ENCODE assay signal across 17 cellular contexts in the genomic region with DNA sequence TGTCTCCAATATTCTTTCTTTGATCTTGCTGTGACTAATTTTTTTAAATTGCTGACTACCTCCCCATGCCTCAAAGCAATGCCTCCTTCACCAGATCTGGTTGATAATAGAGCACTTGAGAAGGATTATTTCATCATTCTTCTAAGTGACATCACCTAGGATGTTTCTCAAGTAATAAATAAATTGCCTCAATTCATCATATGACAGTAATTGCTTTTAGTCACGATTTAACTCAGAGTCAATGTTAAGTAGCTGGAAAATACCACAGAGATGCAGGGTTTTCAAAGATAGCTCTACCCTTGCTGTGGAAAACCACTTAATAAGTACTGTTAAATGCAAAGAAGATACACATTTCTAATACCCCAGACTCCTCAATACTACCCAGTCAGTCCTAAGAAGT.
A peak's percentile ranks its signal among the peaks of the same experiment; 100 is the strongest.
DNase-seq lines count a peak whose midpoint lies in the region; ATAC-seq and TF ChIP-seq lines count a peak whose summit lies in the region.
"Had no signal": no experiment of that assay in that cellular context is flagged by ENCODE, and none has a peak within 500 bp of the region (broad histone marks: within the 10 kb centered on the region; RNA-seq: fewer than 3 reads in every experiment).

No MANE protein-coding gene starts in this region.

- peak overlapping the region; percentile 17 to 71 for H3K27ac Mint-ChIP-seq in stimulated activated naive CD8-positive, alpha-beta T cell treated with anti-CD3 and anti-CD28 coated beads, Interleukin-15, amount 100 ng/mL, for 72 hours
- peak overlapping the region; percentile 10 for H3K27ac Mint-ChIP-seq in type B pancreatic cell
- H3K27ac Mint-ChIP-seq: CD14-positive monocyte; CD4-positive, alpha-beta memory T cell; GM23338; HFFc6 had no signal

- no peaks in the 10 kb centered on the region for H3K36me3 Mint-ChIP-seq in type B pancreatic cell
- H3K36me3 Mint-ChIP-seq: CD14-positive monocyte had no signal

- peak; percentile 11 for DNase-seq in NCI-H82 (lab: John Stamatoyannopoulos, UW)
- no peak for DNase-seq in NCI-H82 treated with DMSO at 0.1 percent for 48 hours (lab: John Stamatoyannopoulos, UW; ENCODE audit: unreplicated experiment)
- no peak for DNase-seq in stimulated activated naive CD8-positive, alpha-beta T cell treated with anti-CD3 and anti-CD28 coated beads, Interleukin-15, amount 100 ng/mL, for 72 hours
- no peak for DNase-seq in stimulated activated naive CD8-positive, alpha-beta T cell treated with anti-CD3 and anti-CD28 coated beads, Interleukin-15, Interleukin-2, amounts not matched to agents 100 U/mL and 50 U/mL, for 24 hours
- peak in 2 of 61 donors; percentile 19 to 23 for DNase-seq in caudate nucleus (lab: John Stamatoyannopoulos, UW)
- no peak for DNase-seq in type B pancreatic cell (ENCODE audit: extremely low spot score, unreplicated experiment)
- DNase-seq in stimulated activated CD4-positive, alpha-beta T cell treated with anti-CD3 and anti-CD28 coated beads, Interleukin-1b, Interleukin-23, amount 100 ng/mL, for 48 hours, result no peak
- DNase-seq: 8988T; Calu3; CD4-positive, alpha-beta memory T cell; DMS 273 treated with DMSO at 0.1 percent for 48 hours; HCEC 1CT; HFFc6 had no signal

- ATAC-seq in stimulated activated naive CD8-positive, alpha-beta T cell treated with anti-CD3 and anti-CD28 coated beads, Interleukin-15, amount 100 ng/mL, for 72 hours, result no peak
- no peak for ATAC-seq in stimulated activated naive CD8-positive, alpha-beta T cell treated with anti-CD3 and anti-CD28 coated beads, Interleukin-15, Interleukin-2, amounts not matched to agents 100 U/mL and 50 U/mL, for 24 hours
- no peak for ATAC-seq in HG03159 (IDR thresholded peaks at IDR 0.05; ENCODE audit: unreplicated experiment)
- ATAC-seq: GM23338 had no signal

- H3K4me3 Mint-ChIP-seq in stimulated activated naive CD8-positive, alpha-beta T cell treated with anti-CD3 and anti-CD28 coated beads, Interleukin-15, amount 100 ng/mL, for 72 hours, result no peak overlapping the region
- peak overlapping the region; percentile 0 for H3K4me3 Mint-ChIP-seq in type B pancreatic cell
- H3K4me3 Mint-ChIP-seq: CD14-positive monocyte; CD4-positive, alpha-beta memory T cell; GM23338; HFFc6 had no signal

- peak overlapping the region; percentile 38 for H3K27ac ChIP-seq in caudate nucleus (ENCODE audit: low read depth, low read length)
- H3K27ac ChIP-seq: BLaER1 had no signal

- H3K27me3 Mint-ChIP-seq in stimulated activated naive CD8-positive, alpha-beta T cell treated with anti-CD3 and anti-CD28 coated beads, Interleukin-15, amount 100 ng/mL, for 72 hours, result no peaks in the 10 kb centered on the region
- H3K27me3 Mint-ChIP-seq in type B pancreatic cell, result peaks cover 41% of the 10 kb centered on the region
- H3K27me3 Mint-ChIP-seq: CD4-positive, alpha-beta memory T cell had no signal

- H3K9me3 Mint-ChIP-seq in stimulated activated naive CD8-positive, alpha-beta T cell treated with anti-CD3 and anti-CD28 coated beads, Interleukin-15, amount 100 ng/mL, for 72 hours, result peaks cover under 1 to 5% of the 10 kb centered on the region in 2 donors
- H3K9me3 Mint-ChIP-seq in type B pancreatic cell, result no peaks in the 10 kb centered on the region

- H3K4me1 Mint-ChIP-seq in stimulated activated naive CD8-positive, alpha-beta T cell treated with anti-CD3 and anti-CD28 coated beads, Interleukin-15, amount 100 ng/mL, for 72 hours, result no peaks in the 10 kb centered on the region
- H3K4me1 Mint-ChIP-seq in type B pancreatic cell (ENCODE audit: unreplicated experiment), result peaks cover 14% of the 10 kb centered on the region
- H3K4me1 Mint-ChIP-seq: CD14-positive monocyte; CD4-positive, alpha-beta memory T cell; GM23338 had no signal

- TF ChIP-seq CTCF in type B pancreatic cell (conservative IDR thresholded peaks at IDR 0.05), result no peak
